ENCODE assay signal across 8 cellular contexts in the genomic region with DNA sequence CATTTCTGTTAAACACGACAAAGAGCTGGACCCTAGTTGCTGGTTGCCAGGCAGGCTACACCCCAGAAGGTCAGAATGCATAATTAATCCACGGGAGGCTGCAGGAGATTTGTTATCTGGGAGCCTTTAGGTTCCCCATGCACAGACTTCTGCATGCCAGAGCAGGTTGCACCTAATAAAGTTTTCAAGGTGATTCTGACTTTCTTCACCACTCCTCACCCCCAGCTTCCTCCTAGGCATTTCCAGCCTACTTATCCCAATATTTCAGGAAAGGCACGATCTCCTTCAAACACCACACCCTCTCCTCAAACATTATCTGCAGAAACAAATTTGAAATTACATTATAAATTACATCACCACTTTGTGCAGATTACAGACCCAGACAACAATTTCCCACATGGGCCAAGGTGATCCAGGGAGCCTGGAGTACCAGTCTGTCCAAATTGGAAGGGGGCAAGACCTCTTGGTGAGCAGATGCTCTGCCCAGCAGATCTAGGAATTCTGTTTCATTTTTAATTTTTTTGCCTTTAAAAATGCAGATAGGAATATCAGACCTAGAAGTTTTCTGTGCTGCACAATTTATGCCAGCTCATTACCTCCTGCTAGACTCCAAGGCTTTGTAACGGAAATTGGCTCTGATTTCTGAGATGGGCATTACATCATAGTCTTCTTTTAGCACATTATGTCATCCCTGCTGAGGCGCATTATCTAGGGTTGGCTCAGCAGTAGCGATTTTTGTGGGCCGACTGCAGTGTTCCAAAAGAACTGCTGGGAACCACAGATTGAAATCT.
A peak's percentile ranks its signal among the peaks of the same experiment; 100 is the strongest.
DNase-seq lines count a peak whose midpoint lies in the region; ATAC-seq and TF ChIP-seq lines count a peak whose summit lies in the region.

No MANE protein-coding gene starts in this region.

- H3F3A ChIP-seq in neural cell (ENCODE audit: insufficient read depth, low read length, poor library complexity, severe bottlenecking): no peaks in the 10 kb centered on the region

- H3K27me3 ChIP-seq in BE2C: no peaks in the 10 kb centered on the region
- H3K27me3 ChIP-seq in neural cell (ENCODE audit: insufficient read depth, low read depth, low read length): no peaks in the 10 kb centered on the region

- H3K36me3 ChIP-seq in BE2C: no peaks in the 10 kb centered on the region
- no peaks in the 10 kb centered on the region for H3K36me3 ChIP-seq in neural cell (ENCODE audit: insufficient read depth, low read length)

- DNase-seq in BE2C (peak; percentile 62), NCI-H748 treated with DMSO at 0.1 percent for 48 hours (lab: John Stamatoyannopoulos, UW) (peak; percentile 5), epithelial cell of esophagus (ENCODE audit: low read depth) (peak; percentile 36), progenitor cell of endocrine pancreas (ENCODE audit: low spot score, unreplicated experiment) (no peak), CD1c-positive myeloid dendritic cell (ENCODE audit: extremely low spot score) (no peak), iPS-NIHi7 (ENCODE audit: extremely low spot score) (no peak)

- no peak overlapping the region for H3K4me2 ChIP-seq in neural cell (ENCODE audit: low read length)

- H3K36me3 Mint-ChIP-seq in progenitor cell of endocrine pancreas (ENCODE audit: insufficient read depth): no peaks in the 10 kb centered on the region

- TF ChIP-seq EP300 in neural cell (conservative IDR thresholded peaks at IDR 0.05; ENCODE audit: poor library complexity, severe bottlenecking): no peak

- ATAC-seq in HG03342 (IDR thresholded peaks at IDR 0.05; ENCODE audit: unreplicated experiment): no peak

- TF ChIP-seq CTCF in BE2C (IDR thresholded peaks at IDR 0.05; ENCODE audit: low read depth, low read length) (no peak), epithelial cell of esophagus (IDR thresholded peaks at IDR 0.05; ENCODE audit: insufficient read depth, low read depth, low read length, missing control alignments) (no peak), neural cell (IDR thresholded peaks at IDR 0.05; ENCODE audit: poor library complexity, severe bottlenecking) (no peak), progenitor cell of endocrine pancreas (IDR thresholded peaks at IDR 0.05; ENCODE audit: unreplicated experiment) (no peak)

- no peaks in the 10 kb centered on the region for H3K9me3 ChIP-seq in BE2C
- no peaks in the 10 kb centered on the region for H3K9me3 ChIP-seq in neural cell (ENCODE audit: low read length)

- no peaks in the 10 kb centered on the region for H3K9me2 ChIP-seq in neural cell (ENCODE audit: insufficient read depth, low read length)

- no peaks in the 10 kb centered on the region for H3K9me3 Mint-ChIP-seq in progenitor cell of endocrine pancreas (ENCODE audit: low read depth)

- peaks cover 25% of the 10 kb centered on the region for H3K4me1 ChIP-seq in BE2C

- H3K27ac ChIP-seq in neural cell (ENCODE audit: low read length): peak overlapping the region; percentile 62

- H3K79me2 ChIP-seq in neural cell (replicated peaks; ENCODE audit: insufficient read depth, low read length): no peaks in the 10 kb centered on the region

- H3K4me1 Mint-ChIP-seq in progenitor cell of endocrine pancreas (ENCODE audit: low read depth): no peaks in the 10 kb centered on the region

- no peak overlapping the region for H3K4me3 Mint-ChIP-seq in progenitor cell of endocrine pancreas (ENCODE audit: low read depth)

- H3K27me3 Mint-ChIP-seq in progenitor cell of endocrine pancreas: peaks cover 4% of the 10 kb centered on the region

- peak; percentile 27 for TF ChIP-seq RAD21 in neural cell (conservative IDR thresholded peaks at IDR 0.05)

- H2AFZ ChIP-seq in neural cell (ENCODE audit: low read depth, low read length): no peak overlapping the region

- H3K27ac Mint-ChIP-seq in progenitor cell of endocrine pancreas: no peak overlapping the region

- H3K4me3 ChIP-seq in BE2C (ENCODE audit: low read depth, low read length): peak overlapping the region; percentile 15; the same call in 1 of the 2 replicates
- H3K4me3 ChIP-seq in epithelial cell of esophagus (ENCODE audit: low read length): no peak overlapping the region
- H3K4me3 ChIP-seq in neural cell (ENCODE audit: low read length): no peak overlapping the region

- no peaks in the 10 kb centered on the region for H4K20me1 ChIP-seq in neural cell (ENCODE audit: insufficient read depth)

- H3K9ac ChIP-seq in neural cell (ENCODE audit: low read length): peak overlapping the region; percentile 42

TF ChIP-seq in neural cell, 6 proteins besides CTCF, POLR2A, EP300 and RAD21:
- no peak for TF ChIP-seq SMC3 (conservative IDR thresholded peaks at IDR 0.05; ENCODE audit: poor library complexity)
- no peak for TF ChIP-seq TAF1 (IDR thresholded peaks at IDR 0.05; ENCODE audit: low read depth)
- no peak for TF ChIP-seq MXI1 (conservative IDR thresholded peaks at IDR 0.05; ENCODE audit: poor library complexity, severe bottlenecking)
- TF ChIP-seq, protein P1, sequence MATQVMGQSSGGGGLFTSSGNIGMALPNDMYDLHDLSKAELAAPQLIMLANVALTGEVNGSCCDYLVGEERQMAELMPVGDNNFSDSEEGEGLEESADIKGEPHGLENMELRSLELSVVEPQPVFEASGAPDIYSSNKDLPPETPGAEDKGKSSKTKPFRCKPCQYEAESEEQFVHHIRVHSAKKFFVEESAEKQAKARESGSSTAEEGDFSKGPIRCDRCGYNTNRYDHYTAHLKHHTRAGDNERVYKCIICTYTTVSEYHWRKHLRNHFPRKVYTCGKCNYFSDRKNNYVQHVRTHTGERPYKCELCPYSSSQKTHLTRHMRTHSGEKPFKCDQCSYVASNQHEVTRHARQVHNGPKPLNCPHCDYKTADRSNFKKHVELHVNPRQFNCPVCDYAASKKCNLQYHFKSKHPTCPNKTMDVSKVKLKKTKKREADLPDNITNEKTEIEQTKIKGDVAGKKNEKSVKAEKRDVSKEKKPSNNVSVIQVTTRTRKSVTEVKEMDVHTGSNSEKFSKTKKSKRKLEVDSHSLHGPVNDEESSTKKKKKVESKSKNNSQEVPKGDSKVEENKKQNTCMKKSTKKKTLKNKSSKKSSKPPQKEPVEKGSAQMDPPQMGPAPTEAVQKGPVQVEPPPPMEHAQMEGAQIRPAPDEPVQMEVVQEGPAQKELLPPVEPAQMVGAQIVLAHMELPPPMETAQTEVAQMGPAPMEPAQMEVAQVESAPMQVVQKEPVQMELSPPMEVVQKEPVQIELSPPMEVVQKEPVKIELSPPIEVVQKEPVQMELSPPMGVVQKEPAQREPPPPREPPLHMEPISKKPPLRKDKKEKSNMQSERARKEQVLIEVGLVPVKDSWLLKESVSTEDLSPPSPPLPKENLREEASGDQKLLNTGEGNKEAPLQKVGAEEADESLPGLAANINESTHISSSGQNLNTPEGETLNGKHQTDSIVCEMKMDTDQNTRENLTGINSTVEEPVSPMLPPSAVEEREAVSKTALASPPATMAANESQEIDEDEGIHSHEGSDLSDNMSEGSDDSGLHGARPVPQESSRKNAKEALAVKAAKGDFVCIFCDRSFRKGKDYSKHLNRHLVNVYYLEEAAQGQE (IDR thresholded peaks at IDR 0.05; ENCODE audit: borderline replicate concordance): no peak
- TF ChIP-seq EZH2 (IDR thresholded peaks at IDR 0.05; ENCODE audit: borderline replicate concordance, insufficient read depth, low read length, poor library complexity, severe bottlenecking): no peak
- TF ChIP-seq POLR2AphosphoS5 (IDR thresholded peaks at IDR 0.05): no peak

Comparison
In these comparisons a context has a peak if more than half of its experiments do, and no peak if none do; other contexts are left out.
1. DNase-seq: peak in BE2C (single experiment), NCI-H748 treated with DMSO at 0.1 percent for 48 hours (single experiment) and epithelial cell of esophagus (single experiment); none in progenitor cell of endocrine pancreas (single experiment), CD1c-positive myeloid dendritic cell (single experiment) and iPS-NIHi7 (single experiment).